In the genomic region with DNA sequence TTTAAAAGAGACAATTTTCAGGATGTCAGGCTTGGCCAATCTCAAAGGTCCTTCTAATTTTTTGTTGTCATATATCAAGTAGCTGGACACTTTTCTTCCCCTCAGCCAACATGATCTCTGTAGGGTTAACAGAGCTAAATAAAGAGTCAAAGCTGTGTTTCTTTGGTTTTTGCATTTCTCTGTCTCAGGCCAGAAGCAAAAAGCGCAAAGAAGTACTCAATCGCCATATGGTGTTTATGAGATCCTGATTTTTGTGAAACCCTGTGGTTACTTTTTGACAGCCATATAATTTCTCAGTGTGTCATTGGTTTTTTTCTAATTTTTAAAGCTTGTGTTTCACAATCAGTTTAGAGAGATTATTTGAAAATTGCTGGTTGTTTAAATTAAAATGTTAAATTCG, we compare ENCODE assay signal across 23 cellular contexts.
"Had no signal": no experiment of that assay in that cellular context is flagged by ENCODE, and none has a peak within 500 bp of the region (broad histone marks: within the 10 kb centered on the region; RNA-seq: fewer than 3 reads in every experiment).

No MANE protein-coding gene starts in this region.

- H3K36me3 Mint-ChIP-seq: naive thymus-derived CD4-positive, alpha-beta T cell; natural killer cell treated with Interleukin-12 subunit alpha and Interleukin-12 subunit beta and Interleukin-15 and Interleukin-18, amount 100 ng/mL, for 72 hours had no signal

- H3K4me3 ChIP-seq: hepatocyte, left ventricle myocardium inferior, lung, mucosa of descending colon, ovary, prostate gland, skin epidermis, transverse colon, upper lobe of left lung had no signal

- H3K4me3 Mint-ChIP-seq: naive thymus-derived CD4-positive, alpha-beta T cell; natural killer cell treated with Interleukin-12 subunit alpha and Interleukin-12 subunit beta and Interleukin-15 and Interleukin-18, amount 100 ng/mL, for 72 hours; stimulated activated naive B cell treated with anti-CD40 and anti-IgM and Interleukin-4, amounts not matched to agents 10 μg/mL and 1 μg/mL and 100 μg/mL, for 72 hours; stimulated activated naive CD8-positive, alpha-beta T cell treated with anti-CD3 and anti-CD28 coated beads, Interleukin-15, Interleukin-2, amounts not matched to agents 100 ng/mL and 50 ng/mL, for 24 hours had no signal

- H3K4me1 ChIP-seq: left ventricle myocardium inferior, prostate gland, transverse colon, upper lobe of left lung had no signal

- H3K27me3 Mint-ChIP-seq: naive thymus-derived CD4-positive, alpha-beta T cell; natural killer cell treated with Interleukin-12 subunit alpha and Interleukin-12 subunit beta and Interleukin-15 and Interleukin-18, amount 100 ng/mL, for 72 hours; stimulated activated naive B cell treated with anti-CD40 and anti-IgM and Interleukin-4, amounts not matched to agents 10 μg/mL and 1 μg/mL and 100 μg/mL, for 72 hours; stimulated activated naive CD8-positive, alpha-beta T cell treated with anti-CD3 and anti-CD28 coated beads, Interleukin-15, Interleukin-2, amounts not matched to agents 100 ng/mL and 50 ng/mL, for 24 hours had no signal

- H2AFZ ChIP-seq: hepatocyte had no signal

- H3K4me1 Mint-ChIP-seq: naive thymus-derived CD4-positive, alpha-beta T cell; stimulated activated naive B cell treated with anti-CD40 and anti-IgM and Interleukin-4, amounts not matched to agents 10 μg/mL and 1 μg/mL and 100 μg/mL, for 72 hours had no signal

- H3K79me2 ChIP-seq: hepatocyte had no signal

- H3K36me3 ChIP-seq: left ventricle myocardium inferior, ovary, prostate gland, transverse colon, upper lobe of left lung had no signal

- H3K4me2 ChIP-seq: hepatocyte had no signal

- H3K9me3 ChIP-seq: mucosa of descending colon, ovary, prostate gland, transverse colon, upper lobe of left lung had no signal

- H3K27ac Mint-ChIP-seq: naive thymus-derived CD4-positive, alpha-beta T cell; natural killer cell treated with Interleukin-12 subunit alpha and Interleukin-12 subunit beta and Interleukin-15 and Interleukin-18, amount 100 ng/mL, for 72 hours; stimulated activated naive B cell treated with anti-CD40 and anti-IgM and Interleukin-4, amounts not matched to agents 10 μg/mL and 1 μg/mL and 100 μg/mL, for 72 hours; stimulated activated naive CD8-positive, alpha-beta T cell treated with anti-CD3 and anti-CD28 coated beads, Interleukin-15, Interleukin-2, amounts not matched to agents 100 ng/mL and 50 ng/mL, for 24 hours had no signal

- ATAC-seq: mucosa of descending colon; naive thymus-derived CD4-positive, alpha-beta T cell; natural killer cell treated with Interleukin-12 subunit alpha and Interleukin-12 subunit beta and Interleukin-15 and Interleukin-18, amount 100 ng/mL, for 72 hours; right cardiac atrium; sciatic nerve; stimulated activated naive B cell treated with anti-CD40 and anti-IgM and Interleukin-4, amounts not matched to agents 10 μg/mL and 1 μg/mL and 100 μg/mL, for 72 hours had no signal

- H3K27me3 ChIP-seq: hepatocyte, ovary, transverse colon, upper lobe of left lung had no signal

- H3K27ac ChIP-seq: hepatocyte, left ventricle myocardium inferior, ovary, prostate gland, skin epidermis, transverse colon, upper lobe of left lung had no signal

- DNase-seq: islet precursor cell; left ventricle myocardium inferior; mesendoderm; midbrain; mucosa of descending colon; naive thymus-derived CD4-positive, alpha-beta T cell; ovary; retina; right cardiac atrium; stimulated activated CD4-positive, alpha-beta T cell treated with anti-CD3 and anti-CD28 coated beads, Interleukin-12 subunit alpha, Interleukin-12 subunit beta, amount 100 ng/mL, for 4 hours; stimulated activated CD4-positive, alpha-beta T cell treated with anti-CD3 and anti-CD28 coated beads, Interleukin-15, amount 100 ng/mL, for 24 hours; stimulated activated CD4-positive, alpha-beta T cell treated with anti-CD3 and anti-CD28 coated beads, Interleukin-2, amount 100 ng/mL, for 24 hours; stimulated activated CD4-positive, alpha-beta T cell treated with anti-CD3 and anti-CD28 coated beads, Interleukin-4, amount 100 ng/mL, for 1 hour; stimulated activated naive B cell treated with anti-CD40 and anti-IgM and Interleukin-4, amounts not matched to agents 10 μg/mL and 1 μg/mL and 100 μg/mL, for 72 hours; transverse colon; upper lobe of left lung had no signal
